2 cellular contexts compared by ENCODE assay signal in the genomic region with DNA sequence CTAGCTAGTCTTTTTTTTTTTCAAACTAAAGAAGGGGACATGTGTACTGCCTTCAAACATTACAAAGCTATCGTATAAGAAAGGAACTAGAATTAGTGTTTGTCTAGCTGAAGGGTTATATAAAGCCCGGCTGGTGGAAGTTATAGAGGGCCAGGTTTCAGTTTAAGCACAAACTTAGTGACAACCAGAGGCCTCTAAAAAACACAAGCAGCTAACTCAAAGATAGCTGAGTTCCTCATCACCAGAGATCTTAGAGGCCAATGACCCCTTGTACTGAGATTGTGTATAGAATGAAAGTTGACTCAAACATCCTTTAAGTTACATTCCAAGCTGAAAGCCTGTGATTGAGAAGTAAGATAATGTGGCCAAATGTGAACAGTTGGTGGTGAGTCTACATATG.
TF ChIP-seq lines count a peak whose summit lies in the region.

No MANE protein-coding gene starts in this region.

TF ChIP-seq in IMR-90, 13 proteins besides CTCF, POLR2A, EP300 and RAD21:
- TF ChIP-seq MAFK (IDR thresholded peaks at IDR 0.05; ENCODE audit: low read depth, low read length) (no peak), SMC3 (IDR thresholded peaks at IDR 0.05; ENCODE audit: low read depth, low read length) (no peak), RFX5 (IDR thresholded peaks at IDR 0.05; ENCODE audit: low read depth, low read length) (no peak), MAZ (IDR thresholded peaks at IDR 0.05; ENCODE audit: borderline replicate concordance, low read depth, low read length) (no peak)

TF ChIP-seq in endothelial cell of umbilical vein, 7 proteins besides CTCF, POLR2A, EP300 and RAD21:
- TF ChIP-seq GATA2 (IDR thresholded peaks at IDR 0.05; ENCODE audit: insufficient read depth, insufficient read length, low read depth, low read length) (peak; percentile 57), POLR2AphosphoS5 (IDR thresholded peaks at IDR 0.05; ENCODE audit: insufficient read depth, low read depth, low read length) (no peak)
